Comparison of ENCODE assay signal across 9 cellular contexts in the genomic region with DNA sequence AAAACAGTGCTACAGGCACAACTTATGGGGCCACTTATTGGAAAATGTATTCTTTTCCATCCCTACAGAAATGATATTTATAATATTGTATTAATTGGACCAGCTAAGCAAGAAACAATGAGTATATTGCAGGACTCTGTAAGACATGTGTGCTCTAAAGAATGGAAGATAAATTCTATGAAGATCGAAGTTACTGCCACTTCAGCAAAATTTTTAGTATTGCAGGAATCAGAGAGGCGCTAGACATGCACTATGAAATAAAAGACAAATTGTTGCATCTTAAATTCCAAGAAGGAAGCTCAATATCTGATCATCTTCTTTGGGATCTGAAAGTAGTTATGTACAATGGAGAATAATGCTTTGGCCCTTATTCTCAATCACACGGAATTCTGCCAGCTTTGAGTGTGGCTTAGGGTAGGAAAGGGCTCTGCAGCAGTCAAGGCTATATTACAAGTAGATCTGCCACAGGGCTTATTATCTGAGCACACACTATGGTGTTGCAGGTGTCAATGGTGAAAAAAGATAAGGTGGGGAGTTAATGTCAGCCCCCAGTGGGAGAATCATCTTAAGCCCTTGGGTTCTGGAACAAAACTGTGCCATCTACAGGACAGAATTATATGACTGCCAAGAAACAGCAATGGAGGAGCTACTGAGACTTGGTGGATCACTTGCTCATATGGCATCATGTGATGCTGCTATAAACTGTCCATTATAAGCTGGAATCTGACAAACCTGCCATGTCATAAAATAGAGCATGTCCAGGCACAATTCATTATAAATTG.
A peak's percentile ranks its signal among the peaks of the same experiment; 100 is the strongest.
DNase-seq lines count a peak whose midpoint lies in the region; ATAC-seq and TF ChIP-seq lines count a peak whose summit lies in the region.
"Had no signal": no experiment of that assay in that cellular context is flagged by ENCODE, and none has a peak within 500 bp of the region (broad histone marks: within the 10 kb centered on the region; RNA-seq: fewer than 3 reads in every experiment).

No MANE protein-coding gene starts in this region.

- H3K27me3 ChIP-seq in upper lobe of left lung: no peaks in the 10 kb centered on the region

- 84 to 94% methylated on average over 3 of the region's 3 CpGs for WGBS in upper lobe of left lung, 2 donors

- TF ChIP-seq EP300 in upper lobe of left lung (IDR thresholded peaks at IDR 0.05): no peak

- no peak overlapping the region for H3K27ac Mint-ChIP-seq in neural crest cell (ENCODE audit: unreplicated experiment)

- no peaks in the 10 kb centered on the region for H3K36me3 ChIP-seq in upper lobe of left lung

- ATAC-seq in HG03025 (IDR thresholded peaks at IDR 0.05; ENCODE audit: low FRiP score, unreplicated experiment) (peak; percentile 79), SK-N-SH treated with all-trans-retinoic acid at 6 μM for 48 hours (peak; percentile 74), upper lobe of left lung (ENCODE audit: low FRiP score in 2 of 2) (no peak)
- ATAC-seq: esophagus mucosa had no signal

- TF ChIP-seq CTCF in neural crest cell (conservative IDR thresholded peaks at IDR 0.05) (peak; percentile 51), upper lobe of left lung (IDR thresholded peaks at IDR 0.05) (peak in 1 of 6 experiments; percentile 9)

- H3K4me1 Mint-ChIP-seq in neural crest cell: no peaks in the 10 kb centered on the region

- peak; percentile 0 for DNase-seq in DMS153 (lab: John Stamatoyannopoulos, UW)
- no peak for DNase-seq in DMS153 treated with DMSO at 0.1 percent for 48 hours (lab: John Stamatoyannopoulos, UW; ENCODE audit: unreplicated experiment)
- no peak for DNase-seq in neural crest cell (ENCODE audit: low read depth, low spot score)
- DNase-seq in NCI-H128 (lab: John Stamatoyannopoulos, UW; ENCODE audit: unreplicated experiment): no peak
- DNase-seq in GM19240 (ENCODE audit: insufficient read length, low spot score): no peak
- DNase-seq in upper lobe of left lung: no peak

- H3K4me3 Mint-ChIP-seq in neural crest cell: no peak overlapping the region

- H3K4me1 ChIP-seq in upper lobe of left lung: no peaks in the 10 kb centered on the region

- no peak overlapping the region for H3K4me3 ChIP-seq in upper lobe of left lung

- H3K27me3 Mint-ChIP-seq in neural crest cell (ENCODE audit: low read depth): no peaks in the 10 kb centered on the region

- H3K27ac ChIP-seq in upper lobe of left lung: no peak overlapping the region

- H3K9me3 Mint-ChIP-seq in neural crest cell: no peaks in the 10 kb centered on the region

- TF ChIP-seq POLR2A in upper lobe of left lung (IDR thresholded peaks at IDR 0.05): no peak

- H3K36me3 Mint-ChIP-seq in neural crest cell (ENCODE audit: low read depth): no peaks in the 10 kb centered on the region

- H3K9me3 ChIP-seq in upper lobe of left lung: no peaks in the 10 kb centered on the region

TF ChIP-seq in SK-N-SH treated with all-trans-retinoic acid at 6 μM for 48 hours, 23 proteins besides CTCF, POLR2A, EP300 and RAD21:
- TF ChIP-seq, protein P1, sequence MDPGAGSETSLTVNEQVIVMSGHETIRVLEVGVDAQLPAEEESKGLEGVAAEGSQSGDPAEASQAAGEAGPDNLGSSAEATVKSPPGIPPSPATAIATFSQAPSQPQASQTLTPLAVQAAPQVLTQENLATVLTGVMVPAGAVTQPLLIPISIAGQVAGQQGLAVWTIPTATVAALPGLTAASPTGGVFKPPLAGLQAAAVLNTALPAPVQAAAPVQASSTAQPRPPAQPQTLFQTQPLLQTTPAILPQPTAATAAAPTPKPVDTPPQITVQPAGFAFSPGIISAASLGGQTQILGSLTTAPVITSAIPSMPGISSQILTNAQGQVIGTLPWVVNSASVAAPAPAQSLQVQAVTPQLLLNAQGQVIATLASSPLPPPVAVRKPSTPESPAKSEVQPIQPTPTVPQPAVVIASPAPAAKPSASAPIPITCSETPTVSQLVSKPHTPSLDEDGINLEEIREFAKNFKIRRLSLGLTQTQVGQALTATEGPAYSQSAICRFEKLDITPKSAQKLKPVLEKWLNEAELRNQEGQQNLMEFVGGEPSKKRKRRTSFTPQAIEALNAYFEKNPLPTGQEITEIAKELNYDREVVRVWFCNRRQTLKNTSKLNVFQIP (CRISPR knock-in tag; IDR thresholded peaks at IDR 0.05; ENCODE audit: borderline replicate concordance, low read depth): no peak
- TF ChIP-seq ZFP3 (CRISPR knock-in tag; IDR thresholded peaks at IDR 0.05) (no peak), ARNTL (CRISPR knock-in tag; IDR thresholded peaks at IDR 0.05; ENCODE audit: borderline replicate concordance, low read depth) (no peak), GLIS3 (CRISPR knock-in tag; IDR thresholded peaks at IDR 0.05) (no peak), TCF4 (CRISPR knock-in tag; IDR thresholded peaks at IDR 0.05; ENCODE audit: borderline replicate concordance) (no peak), ESRRG (CRISPR knock-in tag; IDR thresholded peaks at IDR 0.05) (no peak), CSDC2 (CRISPR knock-in tag; IDR thresholded peaks at IDR 0.05) (no peak), SNAI2 (CRISPR knock-in tag; IDR thresholded peaks at IDR 0.05) (no peak), ZC3H10 (CRISPR knock-in tag; IDR thresholded peaks at IDR 0.05) (no peak)
- TF ChIP-seq, protein P2, sequence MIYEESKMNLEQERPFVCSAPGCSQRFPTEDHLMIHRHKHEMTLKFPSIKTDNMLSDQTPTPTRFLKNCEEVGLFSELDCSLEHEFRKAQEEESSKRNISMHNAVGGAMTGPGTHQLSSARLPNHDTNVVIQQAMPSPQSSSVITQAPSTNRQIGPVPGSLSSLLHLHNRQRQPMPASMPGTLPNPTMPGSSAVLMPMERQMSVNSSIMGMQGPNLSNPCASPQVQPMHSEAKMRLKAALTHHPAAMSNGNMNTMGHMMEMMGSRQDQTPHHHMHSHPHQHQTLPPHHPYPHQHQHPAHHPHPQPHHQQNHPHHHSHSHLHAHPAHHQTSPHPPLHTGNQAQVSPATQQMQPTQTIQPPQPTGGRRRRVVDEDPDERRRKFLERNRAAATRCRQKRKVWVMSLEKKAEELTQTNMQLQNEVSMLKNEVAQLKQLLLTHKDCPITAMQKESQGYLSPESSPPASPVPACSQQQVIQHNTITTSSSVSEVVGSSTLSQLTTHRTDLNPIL (CRISPR knock-in tag; IDR thresholded peaks at IDR 0.05; ENCODE audit: low read depth): no peak
- TF ChIP-seq, protein P3, sequence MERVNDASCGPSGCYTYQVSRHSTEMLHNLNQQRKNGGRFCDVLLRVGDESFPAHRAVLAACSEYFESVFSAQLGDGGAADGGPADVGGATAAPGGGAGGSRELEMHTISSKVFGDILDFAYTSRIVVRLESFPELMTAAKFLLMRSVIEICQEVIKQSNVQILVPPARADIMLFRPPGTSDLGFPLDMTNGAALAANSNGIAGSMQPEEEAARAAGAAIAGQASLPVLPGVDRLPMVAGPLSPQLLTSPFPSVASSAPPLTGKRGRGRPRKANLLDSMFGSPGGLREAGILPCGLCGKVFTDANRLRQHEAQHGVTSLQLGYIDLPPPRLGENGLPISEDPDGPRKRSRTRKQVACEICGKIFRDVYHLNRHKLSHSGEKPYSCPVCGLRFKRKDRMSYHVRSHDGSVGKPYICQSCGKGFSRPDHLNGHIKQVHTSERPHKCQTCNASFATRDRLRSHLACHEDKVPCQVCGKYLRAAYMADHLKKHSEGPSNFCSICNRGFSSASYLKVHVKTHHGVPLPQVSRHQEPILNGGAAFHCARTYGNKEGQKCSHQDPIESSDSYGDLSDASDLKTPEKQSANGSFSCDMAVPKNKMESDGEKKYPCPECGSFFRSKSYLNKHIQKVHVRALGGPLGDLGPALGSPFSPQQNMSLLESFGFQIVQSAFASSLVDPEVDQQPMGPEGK (CRISPR knock-in tag; IDR thresholded peaks at IDR 0.05; ENCODE audit: borderline replicate concordance): no peak

Comparison
In these comparisons a context has a peak if more than half of its experiments do, and no peak if none do; other contexts are left out.
1. ATAC-seq: peak in HG03025 (single experiment) and SK-N-SH treated with all-trans-retinoic acid at 6 μM for 48 hours (single experiment); none in upper lobe of left lung (0 of 2).